Comparison of ENCODE assay signal across 26 cellular contexts in the genomic region with DNA sequence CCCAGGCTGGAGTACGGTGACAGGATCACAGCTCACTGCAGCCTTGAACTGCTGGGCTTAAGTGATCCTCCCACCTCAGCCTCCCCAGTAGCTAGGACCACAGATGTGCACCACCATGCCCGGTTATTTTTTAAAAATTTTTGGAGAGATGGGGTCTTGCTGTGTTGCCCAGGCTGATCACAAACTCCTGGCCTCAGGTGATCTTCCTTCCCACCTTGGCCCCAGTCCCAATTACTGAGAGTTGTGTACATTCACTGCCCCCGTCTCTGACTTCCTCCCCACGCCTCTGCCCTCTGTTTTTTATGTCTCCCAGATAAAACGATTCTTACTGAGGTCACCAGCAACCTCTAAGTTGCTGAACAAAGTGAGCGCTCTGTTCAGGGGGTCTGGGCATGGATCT.
"Had no signal": no experiment of that assay in that cellular context is flagged by ENCODE, and none has a peak within 500 bp of the region (broad histone marks: within the 10 kb centered on the region; RNA-seq: fewer than 3 reads in every experiment).

No MANE protein-coding gene starts in this region.

- H3K36me3 ChIP-seq: Peyer's patch, SJSA1 had no signal

- ATAC-seq: activated CD8-positive, alpha-beta T cell treated with anti-CD3 and anti-CD28 coated beads for 36 hours; activated T-cell treated with anti-CD3 and anti-CD28 coated beads, Interleukin-2, amount 50 U/mL, for 72 hours had no signal

- H3K4me3 Mint-ChIP-seq: activated CD8-positive, alpha-beta T cell treated with anti-CD3 and anti-CD28 coated beads for 36 hours; activated naive CD4-positive, alpha-beta T cell treated with anti-CD3 and anti-CD28 coated beads, Interleukin-2, amount 10 ng/mL, durations not matched to agents 7 days and 5 days; activated naive CD8-positive, alpha-beta T cell treated with anti-CD3 and anti-CD28 coated beads for 36 hours had no signal

- FAIRE-seq: TTC549 had no signal

- H3K27me3 ChIP-seq: Peyer's patch, SJSA1 had no signal

- DNase-seq: activated CD4-positive, alpha-beta T cell treated with anti-CD3 and anti-CD28 coated beads, Interleukin-2, amount 50 U/mL, for 1 hour; activated CD4-positive, CD25-positive, alpha-beta regulatory T cell; activated CD8-positive, alpha-beta memory T cell treated with anti-CD3 and anti-CD28 coated beads, Interleukin-2, amount 50 U/mL, for 4 hours; activated CD8-positive, alpha-beta T cell treated with anti-CD3 and anti-CD28 coated beads for 36 hours; activated gamma-delta T cell treated with Interleukin-2 at 50 U/mL for 16 hours; activated naive CD4-positive, alpha-beta T cell treated with anti-CD3 and anti-CD28 coated beads, Interleukin-2, amount 10 ng/mL, durations not matched to agents 7 days and 5 days; activated naive CD8-positive, alpha-beta T cell treated with anti-CD3 and anti-CD28 coated beads for 36 hours; activated T-cell treated with anti-CD3 and anti-CD28 coated beads, Interleukin-2, amount 50 U/mL, for 72 hours; KG1; NCI-H1092; NCI-H1417; NCI-H1694; NCI-H2029; NCI-H345; NCI-H510A treated with DMSO at 0.1 percent for 48 hours; NCI-H69; NK-92 treated with Interleukin-12 subunit alpha and Interleukin-12 subunit beta, amount 100 ng/mL, for 24 hours; OCI-M1; SHP77; T-helper 2 cell; T1000 had no signal

- H3K36me3 Mint-ChIP-seq: activated naive CD4-positive, alpha-beta T cell treated with anti-CD3 and anti-CD28 coated beads, Interleukin-2, amount 10 ng/mL, durations not matched to agents 7 days and 5 days; activated naive CD8-positive, alpha-beta T cell treated with anti-CD3 and anti-CD28 coated beads for 36 hours had no signal

- H3K27ac Mint-ChIP-seq: activated CD8-positive, alpha-beta T cell treated with anti-CD3 and anti-CD28 coated beads for 36 hours; activated naive CD4-positive, alpha-beta T cell treated with anti-CD3 and anti-CD28 coated beads, Interleukin-2, amount 10 ng/mL, durations not matched to agents 7 days and 5 days; activated naive CD8-positive, alpha-beta T cell treated with anti-CD3 and anti-CD28 coated beads for 36 hours; activated T-cell treated with anti-CD3 and anti-CD28 coated beads, Interleukin-2, amount 50 U/mL, for 72 hours; activated T-helper 2 cell treated with anti-CD3 and anti-CD28 coated beads, Interferon-gamma antibody, Interleukin-2, Interleukin-4, amounts not matched to agents 10 μg/mL and 5 μg/mL and 100 μg/mL, durations not matched to agents 14 hours and 24 hours and 36 hours had no signal

- H3K9me3 Mint-ChIP-seq: activated CD8-positive, alpha-beta T cell treated with anti-CD3 and anti-CD28 coated beads for 36 hours; activated naive CD4-positive, alpha-beta T cell treated with anti-CD3 and anti-CD28 coated beads, Interleukin-2, amount 10 ng/mL, durations not matched to agents 7 days and 5 days; activated naive CD8-positive, alpha-beta T cell treated with anti-CD3 and anti-CD28 coated beads for 36 hours; activated T-cell treated with anti-CD3 and anti-CD28 coated beads, Interleukin-2, amount 50 U/mL, for 72 hours; activated T-helper 2 cell treated with anti-CD3 and anti-CD28 coated beads, Interferon-gamma antibody, Interleukin-2, Interleukin-4, amounts not matched to agents 10 μg/mL and 5 μg/mL and 100 μg/mL, durations not matched to agents 14 hours and 24 hours and 36 hours had no signal

- H3K4me3 ChIP-seq: Peyer's patch, SJSA1 had no signal

- H3K9me3 ChIP-seq: Peyer's patch, SJSA1 had no signal

- H3K27ac ChIP-seq: Peyer's patch, RWPE1, SJSA1 had no signal
